Comparison of ENCODE assay signal across 7 cellular contexts in the genomic region with DNA sequence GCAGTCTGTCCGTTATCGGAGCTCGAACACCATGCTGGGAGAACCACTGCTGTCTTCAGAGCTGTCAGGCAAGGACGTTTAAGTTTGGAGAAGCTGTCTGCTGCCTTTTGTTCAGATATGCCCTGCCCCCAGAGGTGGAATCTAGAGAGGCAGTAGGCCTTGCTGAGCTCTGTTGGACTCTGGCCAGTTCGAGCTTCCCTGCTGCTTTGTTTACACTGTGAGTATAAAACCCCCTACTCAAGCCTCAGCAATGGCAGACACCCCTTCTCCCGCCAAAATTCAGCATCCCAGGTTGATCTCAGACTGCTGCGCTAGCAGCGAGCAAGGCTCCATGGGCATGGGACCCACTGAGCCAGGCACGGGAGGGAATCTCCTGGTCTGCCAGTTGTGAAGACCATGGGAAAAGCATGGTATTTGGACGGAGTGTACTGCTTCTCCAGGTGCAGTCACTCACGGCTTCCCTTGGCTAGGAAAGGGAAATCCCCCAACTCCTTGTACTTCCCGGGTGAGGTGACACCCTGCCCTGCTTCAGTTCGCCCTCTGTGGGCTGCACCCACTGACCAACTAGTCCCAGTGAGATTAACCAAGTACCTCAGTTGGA.
DNase-seq lines count a peak whose midpoint lies in the region; FAIRE-seq and TF ChIP-seq lines count a peak whose summit lies in the region.
"Not testable (repeated sequence)": the region's sequence is repeated elsewhere in the genome, so short reads cannot be mapped to it uniquely, and the experiment has no call there.

No MANE protein-coding gene starts in this region.

- TF ChIP-seq EP300 in H1 (IDR thresholded peaks at IDR 0.05; ENCODE audit: borderline replicate concordance in 1 of 2, low read depth in 2 of 2, low read length in 2 of 2): not testable (repeated sequence)

- not testable (repeated sequence) for H3K36me3 Mint-ChIP-seq in neural progenitor cell

- H3K79me2 ChIP-seq in H1 (ENCODE audit: control insufficient read depth in 1 of 2, insufficient read depth in 2 of 2, low read length in 2 of 2); hepatocyte; neural progenitor cell (ENCODE audit: low read depth): not testable (repeated sequence)

- not testable (repeated sequence) for H3K56ac ChIP-seq in H1 (replicated peaks; ENCODE audit: insufficient read length, low read depth, low read length)

- H3K27me3 Mint-ChIP-seq in neural progenitor cell (ENCODE audit: insufficient read depth, low read depth): not testable (repeated sequence)

- DNase-seq in ELF-1 (ENCODE audit: low read depth, low spot score) (peak; percentile 43), NCI-H1417 (lab: John Stamatoyannopoulos, UW) (peak in 2 of 3 experiments; percentile 1 to 3), NCI-H345 (lab: John Stamatoyannopoulos, UW) (peak; percentile 56), NT2/D1 (ENCODE audit: low read depth, low spot score) (peak; percentile 28), hepatocyte (ENCODE audit: low spot score) (peak; percentile 35)
- not testable (repeated sequence) for DNase-seq in H1 (ENCODE audit: low read depth in 1 of 2, low spot score in 2 of 2); neural progenitor cell (ENCODE audit: low spot score)

- H3K4me3 ChIP-seq in NT2/D1 (ENCODE audit: insufficient read length, low read depth); H1 (ENCODE audit: extremely low read depth in 1 of 4, insufficient read depth in 2 of 4, low read depth in 3 of 4, low read length in 4 of 4); hepatocyte; neural progenitor cell: not testable (repeated sequence)

- H2BK20ac ChIP-seq in H1 (ENCODE audit: low read length): not testable (repeated sequence)

- H3F3A ChIP-seq in neural progenitor cell (ENCODE audit: low read depth): not testable (repeated sequence)

- TF ChIP-seq CTCF in H1 (IDR thresholded peaks at IDR 0.05; ENCODE audit: control extremely low read depth in 1 of 3, insufficient read depth in 1 of 3, low read depth in 1 of 3, low read length in 3 of 3): peak in 1 of 3 experiments; percentile 11; a peak in 1 of 4 replicates
- TF ChIP-seq CTCF in hepatocyte (IDR thresholded peaks at IDR 0.05; ENCODE audit: poor library complexity); neural progenitor cell (IDR thresholded peaks at IDR 0.05): not testable (repeated sequence)

- not testable (repeated sequence) for H3K9me2 ChIP-seq in hepatocyte (replicated peaks; ENCODE audit: insufficient read depth)

- POLR2A ChIA-PET in H1 (lab: Charles Lee; ENCODE audit: partially characterized antibody): not testable (repeated sequence)

- H3K36me3 ChIP-seq in NT2/D1 (ENCODE audit: insufficient read depth, insufficient read length, low read length); H1 (ENCODE audit: control insufficient read depth in 2 of 4, insufficient read depth in 4 of 4, low read length in 3 of 4); hepatocyte (replicated peaks; ENCODE audit: insufficient read depth, low read depth); neural progenitor cell: not testable (repeated sequence)

- H3K9me3 Mint-ChIP-seq in neural progenitor cell: not testable (repeated sequence)

- not testable (repeated sequence) for H2BK15ac ChIP-seq in H1 (ENCODE audit: low read length)

- H3K9me3 ChIP-seq in NT2/D1 (ENCODE audit: insufficient read depth, low read length); H1 (ENCODE audit: insufficient read depth in 2 of 2, low read depth in 1 of 2, low read length in 1 of 2); hepatocyte (ENCODE audit: low read depth); neural progenitor cell (ENCODE audit: low read depth): not testable (repeated sequence)

- H3K4me3 Mint-ChIP-seq in neural progenitor cell: not testable (repeated sequence)

- not testable (repeated sequence) for H2BK5ac ChIP-seq in H1 (ENCODE audit: low read depth, low read length)

- H4K5ac ChIP-seq in H1 (ENCODE audit: insufficient read length, low read depth, low read length): not testable (repeated sequence)

- TF ChIP-seq RAD21 in H1 (IDR thresholded peaks at IDR 0.05 in 1 of 2, conservative IDR thresholded peaks at IDR 0.05 in 1 of 2; ENCODE audit: low read depth in 2 of 2, low read length in 2 of 2): not testable (repeated sequence)

- not testable (repeated sequence) for H3K79me1 ChIP-seq in H1 (ENCODE audit: low read depth, low read length)

- H3K4me2 ChIP-seq in H1 (ENCODE audit: insufficient read depth in 1 of 2, low read depth in 2 of 2, low read length in 2 of 2); hepatocyte; neural progenitor cell: not testable (repeated sequence)

- not testable (repeated sequence) for H3K18ac ChIP-seq in H1 (ENCODE audit: extremely low read depth, low read length)

- not testable (repeated sequence) for H3K23ac ChIP-seq in H1 (ENCODE audit: insufficient read length)

- not testable (repeated sequence) for H4K20me1 ChIP-seq in H1 (replicated peaks in 1 of 2; ENCODE audit: control insufficient read depth in 1 of 2, insufficient read depth in 2 of 2, low read length in 2 of 2); hepatocyte (ENCODE audit: insufficient read depth, poor library complexity, severe bottlenecking); neural progenitor cell (ENCODE audit: low read depth)

- H4K8ac ChIP-seq in H1 (ENCODE audit: extremely low read depth, insufficient read depth, low read length): not testable (repeated sequence)

- H3K27me3 ChIP-seq in NT2/D1 (ENCODE audit: insufficient read depth, insufficient read length); H1 (replicated peaks in 1 of 4; ENCODE audit: control insufficient read depth in 3 of 4, extremely low read depth in 1 of 4, insufficient read depth in 3 of 4, low read length in 3 of 4); hepatocyte; neural progenitor cell: not testable (repeated sequence)

- not testable (repeated sequence) for TF ChIP-seq POLR2A in H1 (IDR thresholded peaks at IDR 0.05; ENCODE audit: control extremely low read depth in 1 of 2, low read depth in 2 of 2, low read length in 2 of 2)

- WGBS in H1 (ENCODE audit: extremely low coverage in 1 of 2, insufficient coverage in 1 of 2, insufficient read length in 1 of 2, insufficient replicate concordance in 2 of 2, low coverage in 1 of 2, low lambda C conversion rate in 2 of 2, missing lambda C conversion rate in 1 of 2), 2 experiments: 81% methylated on average over 13 of the region's 13 CpGs; no CpG with 5 or more reads in 1 of the 2 experiments
- WGBS in hepatocyte (ENCODE audit: low lambda C conversion rate, missing lambda C conversion rate): 77% methylated on average over 13 of the region's 13 CpGs

- H3K9ac ChIP-seq in NT2/D1 (ENCODE audit: insufficient read length, low read depth); H1 (replicated peaks in 1 of 4; ENCODE audit: extremely low read depth in 1 of 4, low read depth in 3 of 4, low read length in 3 of 4); neural progenitor cell: not testable (repeated sequence)

- not testable (repeated sequence) for H4K91ac ChIP-seq in H1 (replicated peaks; ENCODE audit: insufficient read length, low read length)

- not testable (repeated sequence) for H3K4me1 ChIP-seq in NT2/D1 (ENCODE audit: insufficient read depth, insufficient read length); H1 (replicated peaks in 1 of 4; ENCODE audit: control insufficient read depth in 3 of 4, insufficient read depth in 4 of 4, low read length in 3 of 4); hepatocyte (ENCODE audit: insufficient read depth)
- H3K4me1 ChIP-seq in neural progenitor cell: peaks cover 13% of the 10 kb centered on the region

- H3K4ac ChIP-seq in H1 (replicated peaks; ENCODE audit: insufficient read length, low read depth, low read length): not testable (repeated sequence)

- not testable (repeated sequence) for H2AK5ac ChIP-seq in H1 (ENCODE audit: low read depth, low read length)

- H2AFZ ChIP-seq in H1 (ENCODE audit: low read length) (peak overlapping the region; percentile 58; the same call in 1 of the 2 replicates), neural progenitor cell (replicated peaks) (peak overlapping the region; percentile 76)
- not testable (repeated sequence) for H2AFZ ChIP-seq in hepatocyte

- not testable (repeated sequence) for H3K23me2 ChIP-seq in H1 (ENCODE audit: low read depth, low read length)

- H3K4me1 Mint-ChIP-seq in neural progenitor cell: peaks cover 10% of the 10 kb centered on the region

- H3K27ac ChIP-seq in H1 (ENCODE audit: low read depth, low read length); hepatocyte; neural progenitor cell: not testable (repeated sequence)

- CTCF ChIA-PET in H1 (lab: Charles Lee; ENCODE audit: partially characterized antibody): interaction anchor here (0.6 to 1.6 kb wide), 2 partner anchors 91 to 376 kb away, joined by 3 to 5 read pairs; no protein-coding TSS in a partner anchor

- not testable (repeated sequence) for H2BK120ac ChIP-seq in H1 (replicated peaks; ENCODE audit: low read depth, low read length)

- H3K27ac Mint-ChIP-seq in neural progenitor cell: peak overlapping the region; percentile 55

- not testable (repeated sequence) for H2BK12ac ChIP-seq in H1 (ENCODE audit: low read depth, low read length)

- H3K14ac ChIP-seq in H1 (ENCODE audit: insufficient read length): not testable (repeated sequence)

- not testable (repeated sequence) for FAIRE-seq in H1 (lab: Jason Lieb, UNC)
